In the genomic region with DNA sequence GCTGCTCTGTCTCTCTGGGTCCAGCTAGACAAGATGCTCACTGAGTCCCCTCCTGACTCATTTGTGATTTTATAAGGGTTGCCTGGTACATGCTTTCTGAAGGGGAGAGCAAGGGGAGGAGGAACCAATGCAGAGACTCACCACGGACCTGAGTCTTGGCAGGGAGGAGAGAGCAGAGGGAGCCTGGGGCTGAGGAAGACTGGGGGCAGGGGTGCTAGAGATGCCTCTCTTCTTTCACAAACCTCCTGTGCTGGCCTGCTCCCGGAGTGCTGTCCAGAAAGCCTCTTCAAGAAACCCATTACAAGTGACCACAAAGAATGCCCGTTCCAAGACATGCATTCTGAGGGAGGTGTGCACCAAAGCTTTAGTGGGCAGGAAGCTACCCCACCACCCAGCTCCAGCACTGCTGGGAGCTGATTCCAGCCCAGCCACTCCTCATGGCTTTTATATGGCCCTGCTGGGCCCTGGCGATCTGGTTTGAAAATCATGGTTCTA, we compare ENCODE assay signal across 19 cellular contexts.
"Had no signal": no experiment of that assay in that cellular context is flagged by ENCODE, and none has a peak within 500 bp of the region (broad histone marks: within the 10 kb centered on the region; RNA-seq: fewer than 3 reads in every experiment).

No MANE protein-coding gene starts in this region.

- H2AFZ ChIP-seq: parathyroid adenoma had no signal

- H3K27ac ChIP-seq: epithelial cell of prostate, parathyroid adenoma, WERI-Rb-1 had no signal

- FAIRE-seq: islet of Langerhans had no signal

- H3K4me3 Mint-ChIP-seq: activated CD4-positive, alpha-beta memory T cell treated with anti-CD3 and anti-CD28 coated beads, Interleukin-2, amount 10 ng/mL, durations not matched to agents 7 days and 5 days; activated naive CD4-positive, alpha-beta T cell treated with anti-CD3 and anti-CD28 coated beads, Interleukin-2, amount 10 ng/mL, durations not matched to agents 7 days and 5 days; activated T-cell treated with anti-CD3 and anti-CD28 coated beads, Interleukin-2, amount 50 U/mL, for 24 hours; stimulated activated memory B cell treated with anti-CD40 and anti-IgM and Interleukin-4, amounts not matched to agents 10 μg/mL and 1 μg/mL and 100 μg/mL, for 72 hours had no signal

- ATAC-seq: stimulated activated memory B cell treated with anti-CD40 and anti-IgM and Interleukin-4, amounts not matched to agents 10 μg/mL and 1 μg/mL and 100 μg/mL, for 72 hours had no signal

- H3K4me2 ChIP-seq: SK-N-SH had no signal

- H3K9me3 ChIP-seq: SK-N-SH had no signal

- H3K36me3 Mint-ChIP-seq: activated naive CD4-positive, alpha-beta T cell treated with anti-CD3 and anti-CD28 coated beads, Interleukin-2, amount 10 ng/mL, durations not matched to agents 7 days and 5 days had no signal

- H3K9me3 Mint-ChIP-seq: activated CD4-positive, alpha-beta memory T cell treated with anti-CD3 and anti-CD28 coated beads, Interleukin-2, amount 10 ng/mL, durations not matched to agents 7 days and 5 days had no signal

- H3K4me1 ChIP-seq: parathyroid adenoma had no signal

- DNase-seq: activated CD4-positive, alpha-beta memory T cell treated with anti-CD3 and anti-CD28 coated beads, Interleukin-2, amount 10 ng/mL, durations not matched to agents 7 days and 5 days; activated CD4-positive, alpha-beta T cell treated with anti-CD3 and anti-CD28 coated beads for 4 hours; activated naive CD4-positive, alpha-beta T cell treated with anti-CD3 and anti-CD28 coated beads, Interleukin-2, amount 10 ng/mL, durations not matched to agents 7 days and 5 days; activated T-cell treated with anti-CD3 and anti-CD28 coated beads, Interleukin-2, amount 50 U/mL, for 24 hours; cerebellar nuclear complex; dermis blood vessel endothelial cell; foreskin melanocyte; head of caudate nucleus; mesendoderm; retina; stimulated activated CD4-positive, alpha-beta T cell treated with anti-CD3 and anti-CD28 coated beads, Interleukin-2, amount 100 ng/mL, for 48 hours; T-helper 1 cell; T1000; WERI-Rb-1 had no signal

- H3K9ac ChIP-seq: parathyroid adenoma, SK-N-SH had no signal

- H3K4me1 Mint-ChIP-seq: activated CD4-positive, alpha-beta memory T cell treated with anti-CD3 and anti-CD28 coated beads, Interleukin-2, amount 10 ng/mL, durations not matched to agents 7 days and 5 days had no signal

- H3K79me2 ChIP-seq: parathyroid adenoma had no signal

- H3K27ac Mint-ChIP-seq: activated CD4-positive, alpha-beta memory T cell treated with anti-CD3 and anti-CD28 coated beads, Interleukin-2, amount 10 ng/mL, durations not matched to agents 7 days and 5 days; activated naive CD4-positive, alpha-beta T cell treated with anti-CD3 and anti-CD28 coated beads, Interleukin-2, amount 10 ng/mL, durations not matched to agents 7 days and 5 days; activated T-cell treated with anti-CD3 and anti-CD28 coated beads, Interleukin-2, amount 50 U/mL, for 24 hours; stimulated activated memory B cell treated with anti-CD40 and anti-IgM and Interleukin-4, amounts not matched to agents 10 μg/mL and 1 μg/mL and 100 μg/mL, for 72 hours had no signal
